In the genomic region with DNA sequence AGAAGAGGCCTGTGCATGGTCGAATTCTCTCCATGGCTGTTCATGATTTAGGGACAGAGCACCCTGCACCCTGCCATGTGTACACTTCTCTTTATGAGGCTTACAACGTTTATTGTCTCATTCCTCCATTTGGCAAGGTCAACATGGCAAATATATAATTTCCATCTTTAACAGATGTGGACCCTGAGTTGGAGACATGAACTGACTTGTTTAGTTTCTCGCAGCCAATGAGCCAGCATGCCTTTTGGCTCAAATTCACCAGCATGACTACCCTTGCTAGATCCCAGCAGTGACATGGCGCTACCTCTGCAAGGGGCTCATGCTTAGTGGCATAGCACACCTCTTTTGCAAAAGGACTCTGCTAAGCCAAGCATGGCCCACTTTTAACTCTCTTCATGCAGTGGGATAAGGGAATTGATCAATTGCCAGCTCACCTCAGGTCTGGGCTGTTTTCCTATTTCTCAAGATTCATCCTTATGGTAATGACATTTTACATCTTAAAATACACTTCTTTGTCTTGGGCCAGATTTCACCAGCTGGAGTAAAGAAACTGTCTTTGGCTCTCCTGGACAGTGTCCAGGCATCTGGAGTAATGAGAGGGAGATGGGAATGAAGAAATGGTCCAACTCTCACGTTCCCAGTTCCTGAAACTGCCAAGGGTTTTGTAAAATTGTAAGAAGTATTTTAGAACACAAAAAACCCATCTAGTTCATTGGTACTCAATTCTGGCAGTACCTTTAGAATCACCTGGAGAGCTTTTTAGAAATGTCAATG, we compare ENCODE assay signal across 18 cellular contexts.
DNase-seq lines count a peak whose midpoint lies in the region; ATAC-seq and TF ChIP-seq lines count a peak whose summit lies in the region.
"Had no signal": no experiment of that assay in that cellular context is flagged by ENCODE, and none has a peak within 500 bp of the region (broad histone marks: within the 10 kb centered on the region; RNA-seq: fewer than 3 reads in every experiment).

No MANE protein-coding gene starts in this region.

- no peaks in the 10 kb centered on the region for H3K36me3 ChIP-seq in ovary
- H3K36me3 ChIP-seq in esophagus squamous epithelium, result no peaks in the 10 kb centered on the region
- H3K36me3 ChIP-seq: right lobe of liver had no signal

- no peak for TF ChIP-seq CTCF in VCaP (conservative IDR thresholded peaks at IDR 0.05)
- no peak for TF ChIP-seq CTCF in ovary (IDR thresholded peaks at IDR 0.05)
- TF ChIP-seq CTCF in esophagus squamous epithelium (IDR thresholded peaks at IDR 0.05), result no peak

- WGBS in ovary, 3 donors, result 49 to 52% (median 50%) methylated on average over 5 of the region's 5 CpGs
- 45 to 58% methylated on average over 5 of the region's 5 CpGs for WGBS in esophagus squamous epithelium, 2 donors

- intact Hi-C loops in ovary (cut with DNase I) (loop anchor here in 1 of 4 donors (10.0 kb wide), 1 partner anchor 1365 kb away; no protein-coding TSS in a partner anchor), esophagus squamous epithelium (cut with DNase I) (no loop called here)

- H3K4me3 ChIP-seq in ovary, result no peak overlapping the region
- H3K4me3 ChIP-seq in esophagus squamous epithelium, result no peak overlapping the region
- H3K4me3 ChIP-seq: GM23248, right lobe of liver had no signal

- no peak for ATAC-seq in HG03354 (IDR thresholded peaks at IDR 0.05; ENCODE audit: poor library complexity, severe bottlenecking, unreplicated experiment)

- no peak for TF ChIP-seq EP300 in ovary (IDR thresholded peaks at IDR 0.05)

- H3K9me3 ChIP-seq in ovary (no peaks in the 10 kb centered on the region), esophagus squamous epithelium (no peaks in the 10 kb centered on the region)
- H3K9me3 ChIP-seq: right lobe of liver had no signal

- no peak for TF ChIP-seq POLR2A in ovary (IDR thresholded peaks at IDR 0.05)
- TF ChIP-seq POLR2A in esophagus squamous epithelium (IDR thresholded peaks at IDR 0.05), result no peak

- peak; percentile 76 for DNase-seq in DMS153 (lab: John Stamatoyannopoulos, UW)
- DNase-seq in NCI-H1105 treated with DMSO at 0.1 percent for 48 hours (lab: John Stamatoyannopoulos, UW), result peak; percentile 90
- DNase-seq in ovary, result peak in 4 of 5 donors; percentile 32 to 51 (median 45)
- no peak for DNase-seq in NCI-H524 (lab: John Stamatoyannopoulos, UW)
- no peak for DNase-seq in esophagus squamous epithelium (lab: John Stamatoyannopoulos, UW)
- DNase-seq in dermis blood vessel endothelial cell, result no peak
- DNase-seq: activated B cell treated with CpG ODN at 0.5 μM for 24 hours; activated naive CD4-positive, alpha-beta T cell treated with anti-CD3 and anti-CD28 coated beads, Interleukin-2, amount 50 U/mL, for 16 hours; central memory CD4-positive, alpha-beta T cell; GF-D8; GM23248; left colon; naive B cell; NCI-H1436; right lobe of liver; stimulated activated naive CD4-positive, alpha-beta T cell treated with Interleukin-2 at 50 U/mL for 16 hours had no signal

- H3K27me3 ChIP-seq in ovary, result no peaks in the 10 kb centered on the region
- H3K27me3 ChIP-seq in esophagus squamous epithelium, result no peaks in the 10 kb centered on the region
- H3K27me3 ChIP-seq: right lobe of liver had no signal

- peak overlapping the region; percentile 86 for H3K27ac ChIP-seq in VCaP
- no peak overlapping the region for H3K27ac ChIP-seq in ovary
- peak overlapping the region in 1 of 4 donors; percentile 15 for H3K27ac ChIP-seq in esophagus squamous epithelium
- H3K27ac ChIP-seq: GM23248, right lobe of liver had no signal

- peaks cover 8% of the 10 kb centered on the region for H3K4me1 ChIP-seq in ovary (ENCODE audit: insufficient read depth)
- peaks cover 13 to 46% (median 21%) of the 10 kb centered on the region in 3 donors for H3K4me1 ChIP-seq in esophagus squamous epithelium

Comparison
In these comparisons a context has a peak if more than half of its experiments do, and no peak if none do; other contexts are left out.
1. DNase-seq: peak in DMS153 (single experiment), NCI-H1105 treated with DMSO at 0.1 percent for 48 hours (single experiment) and ovary (4 of 5); none in NCI-H524 (0 of 2), esophagus squamous epithelium (single experiment) and dermis blood vessel endothelial cell (single experiment).